1 cellular context compared by ENCODE assay signal in genomic region chr13:29702912-29703351, GRCh38.
TF ChIP-seq lines count a peak whose summit lies in the region.

No MANE protein-coding gene starts in this region.

TF ChIP-seq in WTC11, 78 proteins besides CTCF, POLR2A, EP300 and RAD21 (continued from another document):
- no peak for TF ChIP-seq IRF1 (CRISPR knock-in tag; IDR thresholded peaks at IDR 0.05)
- no peak for TF ChIP-seq MAX (CRISPR knock-in tag; IDR thresholded peaks at IDR 0.05)
- no peak for TF ChIP-seq HMGXB4 (CRISPR knock-in tag; IDR thresholded peaks at IDR 0.05)
- no peak for TF ChIP-seq OVOL2 (CRISPR knock-in tag; IDR thresholded peaks at IDR 0.05; ENCODE audit: borderline replicate concordance)
TF ChIP-seq in WTC11: peak in this region for 0.
